Comparison of ENCODE assay signal across 21 cellular contexts in the genomic region with DNA sequence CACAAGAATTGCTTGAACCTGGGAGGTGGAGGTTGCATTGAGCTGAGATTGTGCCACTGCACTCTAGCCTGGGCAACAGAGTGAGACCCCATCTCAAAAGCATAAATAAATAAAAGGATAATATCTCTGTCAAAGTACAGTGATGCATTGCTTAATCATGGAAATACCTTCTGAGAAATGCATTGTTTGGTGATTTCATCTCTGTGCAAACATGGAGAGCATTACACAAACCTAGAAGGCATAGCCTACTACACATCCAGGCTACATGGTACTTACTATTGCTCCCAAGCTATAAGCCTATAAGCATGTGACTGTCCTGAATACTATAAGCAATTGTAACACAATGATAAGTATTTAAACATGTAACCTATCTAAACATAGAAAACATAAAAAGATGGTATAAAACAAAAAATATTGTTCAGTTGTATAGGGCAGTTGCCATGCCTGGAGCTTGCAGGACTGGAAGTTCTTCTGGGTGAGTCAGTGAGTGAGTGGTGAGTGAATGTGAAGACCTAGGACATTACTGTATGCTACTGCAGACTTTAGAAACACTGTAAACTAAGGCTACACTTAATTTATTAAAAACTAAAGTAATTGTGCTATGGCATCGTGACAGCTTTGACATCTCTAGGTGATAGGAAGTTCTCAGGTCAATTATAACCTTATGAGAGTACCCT.
"Had no signal": no experiment of that assay in that cellular context is flagged by ENCODE, and none has a peak within 500 bp of the region (broad histone marks: within the 10 kb centered on the region; RNA-seq: fewer than 3 reads in every experiment).

No MANE protein-coding gene starts in this region.

- H3K4me1 ChIP-seq: gastroesophageal sphincter, left ventricle myocardium inferior, psoas muscle, stomach, transverse colon had no signal

- DNase-seq: cerebellar nuclear complex; kidney; left cardiac atrium; left ventricle myocardium inferior; naive thymus-derived CD4-positive, alpha-beta T cell; nephron progenitor cell; psoas muscle; retina; stimulated activated CD4-positive, alpha-beta T cell treated with anti-CD3 and anti-CD28 coated beads, Interleukin-12 subunit alpha, Interleukin-12 subunit beta, amount 100 ng/mL, for 4 hours; stimulated activated naive CD4-positive, alpha-beta T cell; stomach; substantia nigra; transverse colon had no signal

- H3K27ac ChIP-seq: gastroesophageal sphincter, left ventricle myocardium inferior, psoas muscle, skin epidermis, stomach, thoracic aorta, transverse colon had no signal

- H3K36me3 ChIP-seq: gastroesophageal sphincter, left ventricle myocardium inferior, stomach, thoracic aorta, transverse colon had no signal

- H3K27me3 ChIP-seq: transverse colon had no signal

- H3K9me3 ChIP-seq: gastroesophageal sphincter, left ventricle myocardium inferior, psoas muscle, thoracic aorta, transverse colon had no signal

- ATAC-seq: esophagus mucosa; gastroesophageal sphincter; left cardiac atrium; naive thymus-derived CD4-positive, alpha-beta T cell; psoas muscle; sciatic nerve had no signal

- FAIRE-seq: colon, kidney had no signal

- H3K27ac Mint-ChIP-seq: dendritic cell treated with granulocyte-macrophage colony-stimulating factor and Interleukin-4, amounts not matched to agents 40 ng/mL and 50 ng/mL, for 4 days; naive thymus-derived CD4-positive, alpha-beta T cell had no signal

- H3K4me3 ChIP-seq: gastroesophageal sphincter, left ventricle myocardium inferior, lung, psoas muscle, skin epidermis, stomach, thoracic aorta, transverse colon had no signal
